Comparison of ENCODE assay signal across 26 cellular contexts in genomic region chr11:110141812-110142211, GRCh38.
"Had no signal": no experiment of that assay in that cellular context is flagged by ENCODE, and none has a peak within 500 bp of the region (broad histone marks: within the 10 kb centered on the region; RNA-seq: fewer than 3 reads in every experiment).

No MANE protein-coding gene starts in this region.

- H3K9me3 Mint-ChIP-seq: naive B cell; natural killer cell treated with Interleukin-12 subunit alpha and Interleukin-12 subunit beta and Interleukin-15 and Interleukin-18, amount 100 ng/mL, for 72 hours; stimulated activated effector memory CD8-positive, alpha-beta T cell treated with anti-CD3 and anti-CD28 coated beads, Interleukin-12 subunit alpha, Interleukin-12 subunit beta, amount 100 ng/mL, for 72 hours had no signal

- ATAC-seq: gastroesophageal sphincter; heart right ventricle; left ventricle myocardium superior; lower lobe of right lung; mucosa of descending colon; natural killer cell treated with Interleukin-12 subunit alpha and Interleukin-12 subunit beta and Interleukin-15 and Interleukin-18, amount 100 ng/mL, for 72 hours; right cardiac atrium; stimulated activated effector memory CD8-positive, alpha-beta T cell treated with anti-CD3 and anti-CD28 coated beads, Interleukin-12 subunit alpha, Interleukin-12 subunit beta, amount 100 ng/mL, for 72 hours had no signal

- H3K36me3 ChIP-seq: lower lobe of right lung, prostate gland, sigmoid colon, thyroid gland, vagina had no signal

- H3K36me3 Mint-ChIP-seq: memory B cell; naive B cell; natural killer cell treated with Interleukin-12 subunit alpha and Interleukin-12 subunit beta and Interleukin-15 and Interleukin-18, amount 100 ng/mL, for 72 hours; stimulated activated effector memory CD8-positive, alpha-beta T cell treated with anti-CD3 and anti-CD28 coated beads, Interleukin-12 subunit alpha, Interleukin-12 subunit beta, amount 100 ng/mL, for 72 hours had no signal

- H3K4me3 ChIP-seq: coronary artery, gastroesophageal sphincter, heart right ventricle, lower lobe of right lung, mucosa of descending colon, prostate gland, sigmoid colon, stomach, thyroid gland, vagina had no signal

- H3K9me3 ChIP-seq: gastroesophageal sphincter, heart right ventricle, lower lobe of right lung, mucosa of descending colon, prostate gland, sigmoid colon, stomach, thyroid gland, vagina had no signal

- H3K27ac ChIP-seq: coronary artery, gastroesophageal sphincter, heart right ventricle, lower lobe of right lung, prostate gland, sigmoid colon, stomach, thyroid gland, vagina had no signal

- H3K4me1 Mint-ChIP-seq: memory B cell; mesothelial cell of epicardium; naive B cell; stimulated activated effector memory CD8-positive, alpha-beta T cell treated with anti-CD3 and anti-CD28 coated beads, Interleukin-12 subunit alpha, Interleukin-12 subunit beta, amount 100 ng/mL, for 72 hours had no signal

- H3K27me3 ChIP-seq: gastroesophageal sphincter, heart right ventricle, sigmoid colon, stomach, thyroid gland, vagina had no signal

- H3K4me1 ChIP-seq: gastroesophageal sphincter, heart right ventricle, lower lobe of right lung, prostate gland, sigmoid colon, stomach, thyroid gland, vagina had no signal

- FAIRE-seq: endothelial cell of umbilical vein, keratinocyte had no signal

- DNase-seq: dermis blood vessel endothelial cell; effector memory CD4-positive, alpha-beta T cell; heart right ventricle; hippocampal formation; left ventricle myocardium superior; lower lobe of right lung; mucosa of descending colon; naive B cell; right cardiac atrium; sigmoid colon; stimulated activated CD4-positive, alpha-beta T cell treated with anti-CD3 and anti-CD28 coated beads, Interleukin-2, amount 100 ng/mL, for 24 hours; stimulated activated CD4-positive, alpha-beta T cell treated with anti-CD3 and anti-CD28 coated beads, Interleukin-4, amount 100 ng/mL, for 24 hours; stimulated activated naive CD4-positive, alpha-beta T cell treated with Interleukin-2 at 50 U/mL for 16 hours; stomach; thyroid gland had no signal

- H3K4me3 Mint-ChIP-seq: memory B cell; mesothelial cell of epicardium; naive B cell; natural killer cell treated with Interleukin-12 subunit alpha and Interleukin-12 subunit beta and Interleukin-15 and Interleukin-18, amount 100 ng/mL, for 72 hours; neural crest cell; stimulated activated effector memory CD8-positive, alpha-beta T cell treated with anti-CD3 and anti-CD28 coated beads, Interleukin-12 subunit alpha, Interleukin-12 subunit beta, amount 100 ng/mL, for 72 hours had no signal

- H3K27ac Mint-ChIP-seq: memory B cell; mesothelial cell of epicardium; naive B cell; natural killer cell treated with Interleukin-12 subunit alpha and Interleukin-12 subunit beta and Interleukin-15 and Interleukin-18, amount 100 ng/mL, for 72 hours; stimulated activated effector memory CD8-positive, alpha-beta T cell treated with anti-CD3 and anti-CD28 coated beads, Interleukin-12 subunit alpha, Interleukin-12 subunit beta, amount 100 ng/mL, for 72 hours had no signal
